20 cellular contexts compared by ENCODE assay signal in the genomic region with DNA sequence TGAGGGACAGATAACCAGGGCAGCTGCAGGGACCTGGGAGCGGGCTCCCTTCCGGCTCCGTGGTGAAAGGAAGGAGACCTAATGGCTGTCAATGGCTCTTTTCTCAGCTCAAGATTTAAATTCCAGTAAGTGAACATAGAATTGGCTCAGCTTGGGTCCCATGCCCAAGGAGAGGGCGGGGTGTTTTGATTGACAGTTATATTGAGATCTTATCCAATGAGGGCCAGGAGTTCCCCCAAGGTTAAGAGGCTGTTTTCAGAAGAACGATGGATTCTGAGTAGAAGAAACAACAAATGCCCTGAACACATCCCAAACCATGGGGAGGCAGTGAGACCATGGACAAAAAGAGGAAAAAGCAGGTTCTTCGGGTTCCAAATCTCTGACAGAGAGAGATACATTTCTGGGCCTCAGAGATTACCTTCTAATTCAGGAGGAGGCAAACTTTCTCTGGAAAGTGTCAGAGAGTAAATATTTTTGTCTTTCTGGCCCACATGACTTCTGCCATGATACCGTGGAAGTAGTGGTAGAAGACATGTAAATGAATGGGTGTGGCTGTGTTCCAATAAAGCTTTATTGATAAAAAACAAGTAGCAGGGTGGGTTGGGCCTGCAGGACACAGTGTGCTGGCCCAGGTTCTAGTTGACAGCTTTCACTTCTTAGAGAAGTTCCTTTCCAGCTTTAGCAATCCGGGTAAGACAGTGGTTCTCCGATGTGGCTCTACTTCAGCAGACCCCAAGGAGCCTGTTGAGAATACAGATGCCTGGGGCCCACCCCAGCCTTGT.
"Had no signal": no experiment of that assay in that cellular context is flagged by ENCODE, and none has a peak within 500 bp of the region (broad histone marks: within the 10 kb centered on the region; RNA-seq: fewer than 3 reads in every experiment).

No MANE protein-coding gene starts in this region.

- H3K4me3 Mint-ChIP-seq: central memory CD8-positive, alpha-beta T cell; dendritic cell treated with granulocyte-macrophage colony-stimulating factor and Interleukin-4, amounts not matched to agents 40 ng/mL and 50 ng/mL, for 4 days; effector memory CD8-positive, alpha-beta T cell; naive thymus-derived CD4-positive, alpha-beta T cell; stimulated activated naive B cell treated with anti-CD40 and anti-IgM and Interleukin-4, amounts not matched to agents 10 μg/mL and 1 μg/mL and 100 μg/mL, for 72 hours; stimulated activated naive CD8-positive, alpha-beta T cell treated with anti-CD3 and anti-CD28 coated beads, Interleukin-15, amount 100 ng/mL, for 72 hours had no signal

- H3K9me3 Mint-ChIP-seq: central memory CD8-positive, alpha-beta T cell; dendritic cell treated with granulocyte-macrophage colony-stimulating factor and Interleukin-4, amounts not matched to agents 40 ng/mL and 50 ng/mL, for 4 days; effector memory CD8-positive, alpha-beta T cell; naive thymus-derived CD4-positive, alpha-beta T cell; stimulated activated naive B cell treated with anti-CD40 and anti-IgM and Interleukin-4, amounts not matched to agents 10 μg/mL and 1 μg/mL and 100 μg/mL, for 72 hours; stimulated activated naive CD8-positive, alpha-beta T cell treated with anti-CD3 and anti-CD28 coated beads, Interleukin-15, amount 100 ng/mL, for 72 hours had no signal

- DNase-seq: effector memory CD8-positive, alpha-beta T cell; esophagus squamous epithelium; foreskin melanocyte; head of caudate nucleus; kidney; left colon; left ventricle myocardium superior; naive thymus-derived CD4-positive, alpha-beta T cell; posterior cingulate gyrus; sigmoid colon; stimulated activated CD4-positive, alpha-beta T cell treated with anti-CD3 and anti-CD28 coated beads, Interleukin-2, amount 100 ng/mL, for 24 hours; stimulated activated CD4-positive, alpha-beta T cell treated with anti-CD3 and anti-CD28 coated beads, Interleukin-4, amount 100 ng/mL, for 4 hours; stimulated activated naive B cell treated with anti-CD40 and anti-IgM and Interleukin-4, amounts not matched to agents 10 μg/mL and 1 μg/mL and 100 μg/mL, for 72 hours; stimulated activated naive CD8-positive, alpha-beta T cell treated with anti-CD3 and anti-CD28 coated beads, Interleukin-15, amount 100 ng/mL, for 72 hours; testis had no signal

- H3K27ac ChIP-seq: esophagus squamous epithelium, hepatocyte, sigmoid colon, skin epidermis, testis, tibial nerve had no signal

- H3K27me3 ChIP-seq: hepatocyte, sigmoid colon, testis, tibial nerve had no signal

- H3K4me2 ChIP-seq: hepatocyte had no signal

- H2AFZ ChIP-seq: hepatocyte had no signal

- H3K9me3 ChIP-seq: esophagus squamous epithelium, sigmoid colon, testis, tibial nerve had no signal

- FAIRE-seq: kidney had no signal

- H3K36me3 Mint-ChIP-seq: naive thymus-derived CD4-positive, alpha-beta T cell; stimulated activated naive B cell treated with anti-CD40 and anti-IgM and Interleukin-4, amounts not matched to agents 10 μg/mL and 1 μg/mL and 100 μg/mL, for 72 hours had no signal

- ATAC-seq: effector memory CD8-positive, alpha-beta T cell; left colon; left ventricle myocardium superior; naive thymus-derived CD4-positive, alpha-beta T cell; stimulated activated naive B cell treated with anti-CD40 and anti-IgM and Interleukin-4, amounts not matched to agents 10 μg/mL and 1 μg/mL and 100 μg/mL, for 72 hours; stimulated activated naive CD8-positive, alpha-beta T cell treated with anti-CD3 and anti-CD28 coated beads, Interleukin-15, amount 100 ng/mL, for 72 hours had no signal

- H3K27ac Mint-ChIP-seq: dendritic cell treated with granulocyte-macrophage colony-stimulating factor and Interleukin-4, amounts not matched to agents 40 ng/mL and 50 ng/mL, for 4 days; effector memory CD8-positive, alpha-beta T cell; naive thymus-derived CD4-positive, alpha-beta T cell; stimulated activated naive B cell treated with anti-CD40 and anti-IgM and Interleukin-4, amounts not matched to agents 10 μg/mL and 1 μg/mL and 100 μg/mL, for 72 hours had no signal

- H3K4me3 ChIP-seq: esophagus squamous epithelium, hepatocyte, sigmoid colon, skin epidermis, testis, tibial nerve had no signal

- H3K36me3 ChIP-seq: esophagus squamous epithelium, sigmoid colon, tibial nerve had no signal

- H3K79me2 ChIP-seq: hepatocyte had no signal

- H3K4me1 ChIP-seq: testis had no signal
